In genomic region chr17:40480501-40481003, GRCh38 we compare ENCODE assay signal across 8 cellular contexts. TPM values are rescaled to one million over a fixed set of nuclear protein-coding genes. Genes with fewer than 3 reads are reported as not detected.
DNase-seq lines count a peak whose midpoint lies in the region; TF ChIP-seq lines count a peak whose summit lies in the region.

No MANE protein-coding gene starts in this region.

- H3K4me1 Mint-ChIP-seq in HFFc6 (ENCODE audit: low read depth): peaks cover 58% of the 10 kb centered on the region
- peaks cover 54% of the 10 kb centered on the region for H3K4me1 Mint-ChIP-seq in nephron progenitor cell

- DNase-seq in HFFc6 (peak; percentile 22), dedifferentiated amniotic fluid mesenchymal stem cell (ENCODE audit: extremely low spot score) (peak; percentile 57), SIG-M5 treated with dmso at 0.1 percent for 504 hours (lab: John Stamatoyannopoulos, UW; ENCODE audit: unreplicated experiment) (no peak), NCI-H1105 treated with DMSO at 0.1 percent for 48 hours (lab: John Stamatoyannopoulos, UW) (no peak), NCI-H82 (lab: John Stamatoyannopoulos, UW) (no peak), nephron progenitor cell (no peak)
- DNase-seq in activated CD4-positive, CD25-positive, alpha-beta regulatory T cell treated with anti-CD3 and anti-CD28 coated beads, Interleukin-2, amount 50 U/mL, for 16 hours (ENCODE audit: low read depth, low spot score): peak; percentile 64
- peak; percentile 95 for DNase-seq in stimulated activated CD4-positive, alpha-beta T cell treated with anti-CD3 and anti-CD28 coated beads, Interleukin-1b, Interleukin-23, amount 100 ng/mL, for 48 hours

- peaks cover 2% of the 10 kb centered on the region for H3K27me3 Mint-ChIP-seq in HFFc6 (ENCODE audit: insufficient read depth)
- peaks cover 3% of the 10 kb centered on the region for H3K27me3 Mint-ChIP-seq in nephron progenitor cell (ENCODE audit: low read depth, poor library complexity)

- TF ChIP-seq CTCF in HFFc6 (IDR thresholded peaks at IDR 0.05): no peak
- TF ChIP-seq CTCF in nephron progenitor cell (IDR thresholded peaks at IDR 0.05): no peak

- H3K4me3 Mint-ChIP-seq in HFFc6: no peak overlapping the region
- H3K4me3 Mint-ChIP-seq in nephron progenitor cell: no peak overlapping the region

- no peaks in the 10 kb centered on the region for H3K36me3 Mint-ChIP-seq in HFFc6 (ENCODE audit: low read depth)
- no peaks in the 10 kb centered on the region for H3K36me3 Mint-ChIP-seq in nephron progenitor cell (ENCODE audit: low read depth)

- H3K9me3 Mint-ChIP-seq in HFFc6 (no peaks in the 10 kb centered on the region), nephron progenitor cell (no peaks in the 10 kb centered on the region)

- no peak overlapping the region for H3K27ac Mint-ChIP-seq in HFFc6
- no peak overlapping the region for H3K27ac Mint-ChIP-seq in nephron progenitor cell

RNA-seq across cellular contexts. Expression of gene TNS4, which starts 20.9 kb away (rescaled TPM):
- total RNA-seq in HFFc6 (2021; fragmentation: NEBNext Ultra II Directional; extraction: Animal tissue kit (Norgen Biotek cat#: 25700)): under 1 TPM in 1 of 6 experiments, not detected in 5; 0.17 TPM

RNA-seq across cellular contexts. Expression of gene IGFBP4, which starts 37.3 kb away (rescaled TPM):
- 100 to 1,000 TPM; 575 to 816 (median 659) TPM for total RNA-seq in HFFc6 (2021; fragmentation: NEBNext Ultra II Directional; extraction: Animal tissue kit (Norgen Biotek cat#: 25700))

Comparison
In these comparisons a context has a peak if more than half of its experiments do, and no peak if none do; other contexts are left out.
1. DNase-seq: peak in HFFc6 (single experiment), activated CD4-positive, CD25-positive, alpha-beta regulatory T cell treated with anti-CD3 and anti-CD28 coated beads, Interleukin-2, amount 50 U/mL, for 16 hours (single experiment), dedifferentiated amniotic fluid mesenchymal stem cell (single experiment) and stimulated activated CD4-positive, alpha-beta T cell treated with anti-CD3 and anti-CD28 coated beads, Interleukin-1b, Interleukin-23, amount 100 ng/mL, for 48 hours (single experiment); none in SIG-M5 treated with dmso at 0.1 percent for 504 hours (single experiment), NCI-H1105 treated with DMSO at 0.1 percent for 48 hours (single experiment), NCI-H82 (single experiment) and nephron progenitor cell (single experiment).